8 cellular contexts compared by ENCODE assay signal in the genomic region with DNA sequence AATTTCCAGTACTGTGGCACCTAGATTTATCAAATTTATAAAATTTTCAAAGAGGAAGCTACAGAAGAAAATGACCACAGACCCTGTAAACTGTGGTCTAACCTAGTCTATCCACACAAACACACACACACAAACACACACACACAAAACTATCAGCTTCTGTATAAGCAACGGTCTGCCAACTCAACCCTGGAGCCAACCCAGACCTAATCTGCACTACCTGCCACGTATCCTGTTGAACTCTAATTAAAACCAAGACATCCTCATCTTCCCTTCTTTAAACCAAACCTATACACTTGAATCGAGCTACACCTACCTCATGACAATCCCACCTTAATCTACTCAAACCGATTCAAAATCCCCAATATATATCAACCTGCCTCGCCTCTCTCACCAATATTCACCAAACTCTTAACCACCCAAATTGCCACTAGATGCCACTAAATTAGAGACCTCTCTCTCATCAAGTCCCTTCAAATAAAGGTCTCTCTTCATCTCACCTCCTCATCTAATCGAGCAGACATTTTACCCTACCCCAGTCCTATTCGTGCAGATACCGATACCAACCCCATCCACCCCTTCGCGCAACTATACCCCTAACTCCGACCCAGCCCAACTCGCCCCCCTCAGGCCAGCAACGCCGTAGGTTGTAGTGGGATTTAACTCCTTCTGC. TPM values are rescaled to one million over a fixed set of nuclear protein-coding genes. Genes with fewer than 3 reads are reported as not detected.
A peak's percentile ranks its signal among the peaks of the same experiment; 100 is the strongest.
DNase-seq lines count a peak whose midpoint lies in the region; ATAC-seq, FAIRE-seq and TF ChIP-seq lines count a peak whose summit lies in the region.

No MANE protein-coding gene starts in this region.

- H3K27me3 ChIP-seq in ascending aorta: no peaks in the 10 kb centered on the region
- H3K27me3 ChIP-seq in HepG2 (ENCODE audit: control insufficient read depth in 1 of 2, insufficient read depth in 2 of 2, low read length in 2 of 2): no peaks in the 10 kb centered on the region; a peak in 1 of 5 replicates
- no peaks in the 10 kb centered on the region for H3K27me3 ChIP-seq in aorta (ENCODE audit: control insufficient read depth in 1 of 2, insufficient read depth in 2 of 2, low read length in 1 of 2)

- peaks cover 31 to 50% of the 10 kb centered on the region in 2 donors for H3K36me3 ChIP-seq in ascending aorta
- peaks cover 39 to 64% of the 10 kb centered on the region in 2 experiments for H3K36me3 ChIP-seq in HepG2 (replicated peaks in 1 of 2; ENCODE audit: control insufficient read depth in 1 of 2, insufficient read depth in 2 of 2, low read length in 2 of 2)
- H3K36me3 ChIP-seq in aorta (ENCODE audit: control insufficient read depth in 1 of 2, insufficient read depth in 2 of 2, low read length in 1 of 2): no peaks in the 10 kb centered on the region

- peak overlapping the region; percentile 78 for H3K4me3 ChIP-seq in ascending aorta
- H3K4me3 ChIP-seq in HepG2 (replicated peaks in 1 of 3; ENCODE audit: insufficient read depth in 1 of 3, low read depth in 2 of 3, low read length in 3 of 3): peak overlapping the region; percentile 71 to 96 (median 95)
- H3K4me3 ChIP-seq in aorta (ENCODE audit: low read length in 2 of 2): peak overlapping the region; percentile 60 to 68

- no peak overlapping the region for H2AFZ ChIP-seq in HepG2 (ENCODE audit: low read length)

- peaks cover 0 to 22% of the 10 kb centered on the region in 2 donors for H3K4me1 ChIP-seq in ascending aorta
- H3K4me1 ChIP-seq in HepG2 (ENCODE audit: insufficient read depth, low read length): peaks cover 37% of the 10 kb centered on the region
- H3K4me1 ChIP-seq in aorta (ENCODE audit: control insufficient read depth in 1 of 2, insufficient read depth in 2 of 2, low read length in 2 of 2): peaks cover 0 to 11% of the 10 kb centered on the region in 2 donors

- TF ChIP-seq RAD21 in HepG2 (CRISPR knock-in tag; IDR thresholded peaks at IDR 0.05): no peak

- peak; percentile 46 for DNase-seq in stimulated activated CD8-positive, alpha-beta memory T cell treated with anti-CD3 and anti-CD28 coated beads, Interleukin-7, amount 100 ng/mL, for 24 hours (ENCODE audit: low read depth)
- no peak for DNase-seq in stimulated activated CD8-positive, alpha-beta memory T cell treated with anti-CD3 and anti-CD28 coated beads, Interleukin-4, amount 100 ng/mL, for 48 hours
- DNase-seq in ascending aorta (ENCODE audit: low spot score in 2 of 2): peak in 1 of 2 donors; percentile 51
- DNase-seq in HepG2 (ENCODE audit: low spot score): no peak
- DNase-seq in aorta: no peak
- no peak for DNase-seq in NCI-H1417 (lab: John Stamatoyannopoulos, UW)
- DNase-seq in HCEC 1CT: no peak

- H3K27ac ChIP-seq in ascending aorta (peak overlapping the region; percentile 96 to 97), HepG2 (ENCODE audit: extremely low read length, insufficient read depth, low read length) (peak overlapping the region; percentile 89), aorta (ENCODE audit: low read depth in 1 of 2, low read length in 2 of 2) (no peak overlapping the region)

- in situ Hi-C loops in HepG2 (cut with HindIII; ENCODE audit: extremely low pct_ligation_motif_present, low pct_unique_long_range_greater_than_20kb): no loop called here

- FAIRE-seq in HepG2 (lab: Jason Lieb, UNC): peak; percentile 54

- peak overlapping the region; percentile 96 for H3K9ac ChIP-seq in HepG2 (ENCODE audit: insufficient read depth, low read depth, low read length)

- TF ChIP-seq POLR2A in HepG2 (IDR thresholded peaks at IDR 0.05; ENCODE audit: insufficient read depth in 1 of 2, low read depth in 2 of 2, low read length in 2 of 2): no peak

- intact Hi-C loops in ascending aorta (cut with DNase I) (loop anchor here (2.0 kb wide), 3 partner anchors 23 to 207 kb away; no protein-coding TSS in a partner anchor), HepG2 (cut with micrococcal nuclease; ENCODE audit: unreplicated experiment) (loop anchor here (1.0 to 10.0 kb wide), 3 partner anchors 23 to 1021 kb away; a partner anchor contains a TSS), aorta (cut with DNase I) (loop anchor here in 1 of 2 donors (2.0 kb wide), 1 partner anchor 207 kb away; no protein-coding TSS in a partner anchor)

- POLR2A ChIA-PET in HepG2 (lab: Yijun Ruan, JAX): interaction anchor here (0.6 to 3.6 kb wide), 79 partner anchors 10 to 1942 kb away, joined by 3 to 146 read pairs (median 6); a partner anchor contains a TSS

- ATAC-seq in HepG2: peak; percentile 65
- no peak for ATAC-seq in aorta (ENCODE audit: low FRiP score)
- no peak for ATAC-seq in activated CD4-positive, CD25-positive, alpha-beta regulatory T cell treated with anti-CD3 and anti-CD28 coated beads, Interleukin-2, amount 50 U/mL, for 24 hours

- H4K20me1 ChIP-seq in HepG2 (ENCODE audit: insufficient read depth, low read length): peaks cover 28% of the 10 kb centered on the region

- peak in 1 of 3 experiments; percentile 3 for TF ChIP-seq CTCF in ascending aorta (IDR thresholded peaks at IDR 0.05)
- peak; percentile 77 for TF ChIP-seq CTCF in HepG2 (CRISPR knock-in tag; IDR thresholded peaks at IDR 0.05)

- H3K9me3 ChIP-seq in ascending aorta (no peaks in the 10 kb centered on the region), HepG2 (ENCODE audit: low read length) (no peaks in the 10 kb centered on the region), aorta (ENCODE audit: control insufficient read depth, low read length) (no peaks in the 10 kb centered on the region)

- TF ChIP-seq EP300 in HepG2 (IDR thresholded peaks at IDR 0.05; ENCODE audit: low read depth in 2 of 2, low read length in 2 of 2) (no peak), HepG2 (CRISPR knock-in tag; IDR thresholded peaks at IDR 0.05; ENCODE audit: borderline replicate concordance) (no peak)

- peak overlapping the region; percentile 83 for H3K4me2 ChIP-seq in HepG2 (ENCODE audit: low read depth, low read length)

- WGBS in HepG2 (ENCODE audit: low lambda C conversion rate): under 1% methylated on average over 14 of the region's 14 CpGs
- WGBS in aorta, 2 donors: 0 to 1% methylated on average over 14 of the region's 14 CpGs

- no TSS peak for BruUV-seq in HepG2 (replicated peaks; lab: Mats Ljungman, UMichigan)

- peaks cover 79% of the 10 kb centered on the region for H3K79me2 ChIP-seq in HepG2 (ENCODE audit: insufficient read depth, low read length)

- CTCF ChIA-PET in HepG2 (lab: Yijun Ruan, JAX; ENCODE audit: low intra/inter-chr PET ratio, low total read pairs): interaction anchor here (0.9 to 3.0 kb wide), 4 partner anchors 17 to 27 kb away, joined by 3 to 20 read pairs (median 7); no protein-coding TSS in a partner anchor

RNA-seq across cellular contexts. Expression of a gene that starts 0.8 kb away (rescaled TPM):
- total RNA-seq in ascending aorta (58.9 TPM), HepG2 (2016; rRNA removed; fragmentation: Illumina TruSeq; extraction: Trizol) (102 and 165 TPM in 2 replicates), aorta (100 to 1,000 TPM; 134 to 183 TPM)
- 71.3 and 71.5 TPM in 2 replicates for total RNA-seq in HepG2 (2016; cell fraction: cytosol; rRNA removed; fragmentation: Illumina TruSeq; extraction: Trizol; ENCODE audit: low read depth)
- 79.7 and 163 TPM in 2 replicates for total RNA-seq in HepG2 (2016; cell fraction: insoluble cytoplasmic fraction; rRNA removed; fragmentation: Illumina TruSeq; extraction: Trizol)
- 59.8 and 62.7 TPM in 2 replicates for total RNA-seq in HepG2 (2016; cell fraction: membrane; rRNA removed; fragmentation: Illumina TruSeq; extraction: Trizol)
- total RNA-seq in HepG2 (2016; cell fraction: nucleus; rRNA removed; fragmentation: Illumina TruSeq; extraction: Trizol): 344 and 371 TPM in 2 replicates
- polyA plus RNA-seq in HepG2 (2011; rRNA removed) (183 and 222 TPM in 2 replicates), aorta (100 to 1,000 TPM in 1 of 2 donors, 10 to 100 TPM in 1; 34.1 to 147 TPM)
- polyA plus RNA-seq in HepG2 (2011; cell fraction: cytosol; rRNA removed): 64.2 and 64.8 TPM in 2 replicates
- 997 and 1,030 TPM in 2 replicates for polyA plus RNA-seq in HepG2 (2011; cell fraction: nucleus; rRNA removed)
- 155 and 156 TPM in 2 replicates for polyA plus RNA-seq in HepG2 (2012)
- 17.6 and 21.0 TPM in 2 replicates for polyA plus RNA-seq in HepG2 (2016; cell fraction: cytosol; fragmentation: Illumina TruSeq; extraction: Trizol; ENCODE audit: low read depth)
- 105 and 132 TPM in 2 replicates for polyA plus RNA-seq in HepG2 (2016; cell fraction: insoluble cytoplasmic fraction; fragmentation: Illumina TruSeq; extraction: Trizol; ENCODE audit: low read depth)
- polyA plus RNA-seq in HepG2 (2016; cell fraction: membrane; fragmentation: Illumina TruSeq; extraction: Trizol; ENCODE audit: low read depth): 29.3 and 37.8 TPM in 2 replicates
- polyA plus RNA-seq in HepG2 (2016; cell fraction: nucleus; fragmentation: Illumina TruSeq; extraction: Trizol; ENCODE audit: insufficient read depth, low read depth): 1,263 and 1,283 TPM in 2 replicates
- 122 and 152 TPM in 2 replicates for polyA minus RNA-seq in HepG2 (2011; rRNA and poly(A)+ RNA removed; ENCODE audit: low replicate concordance)
- polyA minus RNA-seq in HepG2 (2011; cell fraction: cytosol; rRNA and poly(A)+ RNA removed): 39.4 and 46.3 TPM in 2 replicates
- polyA minus RNA-seq in HepG2 (2011; cell fraction: nucleus; rRNA and poly(A)+ RNA removed): 630 and 693 TPM in 2 replicates

RNA-seq across cellular contexts. Expression of a gene that starts 1.2 kb away (rescaled TPM):
- total RNA-seq in ascending aorta (2.2 TPM), HepG2 (2016; rRNA removed; fragmentation: Illumina TruSeq; extraction: Trizol) (206 and 299 TPM in 2 replicates), aorta (10 to 100 TPM; 37.6 to 41.4 TPM)
- 51.0 and 54.6 TPM in 2 replicates for total RNA-seq in HepG2 (2016; cell fraction: cytosol; rRNA removed; fragmentation: Illumina TruSeq; extraction: Trizol; ENCODE audit: low read depth)
- total RNA-seq in HepG2 (2016; cell fraction: insoluble cytoplasmic fraction; rRNA removed; fragmentation: Illumina TruSeq; extraction: Trizol): 204 and 326 TPM in 2 replicates
- 66.2 and 72.9 TPM in 2 replicates for total RNA-seq in HepG2 (2016; cell fraction: membrane; rRNA removed; fragmentation: Illumina TruSeq; extraction: Trizol)
- 67.0 and 72.0 TPM in 2 replicates for total RNA-seq in HepG2 (2016; cell fraction: nucleus; rRNA removed; fragmentation: Illumina TruSeq; extraction: Trizol)
- polyA plus RNA-seq in HepG2 (2011; rRNA removed) (104 and 117 TPM in 2 replicates), aorta (10 to 100 TPM; 27.8 to 32.2 TPM)
- polyA plus RNA-seq in HepG2 (2011; cell fraction: cytosol; rRNA removed): 125 and 157 TPM in 2 replicates
- polyA plus RNA-seq in HepG2 (2011; cell fraction: nucleus; rRNA removed): 52.9 and 72.4 TPM in 2 replicates
- polyA plus RNA-seq in HepG2 (2012): 79.1 and 104 TPM in 2 replicates
- 39.1 and 40.5 TPM in 2 replicates for polyA plus RNA-seq in HepG2 (2016; cell fraction: cytosol; fragmentation: Illumina TruSeq; extraction: Trizol; ENCODE audit: low read depth)
- 290 and 316 TPM in 2 replicates for polyA plus RNA-seq in HepG2 (2016; cell fraction: insoluble cytoplasmic fraction; fragmentation: Illumina TruSeq; extraction: Trizol; ENCODE audit: low read depth)
- polyA plus RNA-seq in HepG2 (2016; cell fraction: membrane; fragmentation: Illumina TruSeq; extraction: Trizol; ENCODE audit: low read depth): 46.1 and 51.5 TPM in 2 replicates
- 112 and 120 TPM in 2 replicates for polyA plus RNA-seq in HepG2 (2016; cell fraction: nucleus; fragmentation: Illumina TruSeq; extraction: Trizol; ENCODE audit: insufficient read depth, low read depth)
- 101 and 161 TPM in 2 replicates for polyA minus RNA-seq in HepG2 (2011; rRNA and poly(A)+ RNA removed; ENCODE audit: low replicate concordance)
- polyA minus RNA-seq in HepG2 (2011; cell fraction: cytosol; rRNA and poly(A)+ RNA removed): 54.7 and 61.1 TPM in 2 replicates
- 24.1 and 38.5 TPM in 2 replicates for polyA minus RNA-seq in HepG2 (2011; cell fraction: nucleus; rRNA and poly(A)+ RNA removed)

RNA-seq across cellular contexts. Expression of a gene that starts 10.7 kb away (rescaled TPM):
- not detected for total RNA-seq in ascending aorta
- not detected in 2 replicates for total RNA-seq in HepG2 (2016; rRNA removed; fragmentation: Illumina TruSeq; extraction: Trizol)
- not detected in 2 replicates for total RNA-seq in HepG2 (2016; cell fraction: cytosol; rRNA removed; fragmentation: Illumina TruSeq; extraction: Trizol; ENCODE audit: low read depth)
- total RNA-seq in HepG2 (2016; cell fraction: insoluble cytoplasmic fraction; rRNA removed; fragmentation: Illumina TruSeq; extraction: Trizol): not detected in 2 replicates
- not detected in 2 replicates for total RNA-seq in HepG2 (2016; cell fraction: membrane; rRNA removed; fragmentation: Illumina TruSeq; extraction: Trizol)
- total RNA-seq in HepG2 (2016; cell fraction: nucleus; rRNA removed; fragmentation: Illumina TruSeq; extraction: Trizol): not detected in 2 replicates
- polyA plus RNA-seq in HepG2 (2011; rRNA removed): 0.07 and 0.14 TPM in 2 replicates
- 0.05 and 0.14 TPM in 2 replicates for polyA plus RNA-seq in HepG2 (2011; cell fraction: cytosol; rRNA removed)
- polyA plus RNA-seq in HepG2 (2011; cell fraction: nucleus; rRNA removed): 0.18 and 0.59 TPM in 2 replicates
- polyA plus RNA-seq in HepG2 (2012): 0.05 and 0.12 TPM in 2 replicates
- polyA plus RNA-seq in HepG2 (2016; cell fraction: cytosol; fragmentation: Illumina TruSeq; extraction: Trizol; ENCODE audit: low read depth): not detected in 2 replicates
- polyA plus RNA-seq in HepG2 (2016; cell fraction: insoluble cytoplasmic fraction; fragmentation: Illumina TruSeq; extraction: Trizol; ENCODE audit: low read depth): not detected in 2 replicates
- polyA plus RNA-seq in HepG2 (2016; cell fraction: membrane; fragmentation: Illumina TruSeq; extraction: Trizol; ENCODE audit: low read depth): not detected in 2 replicates
- polyA plus RNA-seq in HepG2 (2016; cell fraction: nucleus; fragmentation: Illumina TruSeq; extraction: Trizol; ENCODE audit: insufficient read depth, low read depth): not detected in 2 replicates
- 0.12 TPM in 1 of 2 replicates, not detected in the other for polyA minus RNA-seq in HepG2 (2011; rRNA and poly(A)+ RNA removed; ENCODE audit: low replicate concordance)
- not detected in 2 replicates for polyA minus RNA-seq in HepG2 (2011; cell fraction: cytosol; rRNA and poly(A)+ RNA removed)
- polyA minus RNA-seq in HepG2 (2011; cell fraction: nucleus; rRNA and poly(A)+ RNA removed): not detected in 2 replicates
- total RNA-seq in aorta: under 1 TPM in 1 of 2 donors, not detected in 1; 0.18 TPM
- not detected for polyA plus RNA-seq in aorta

RNA-seq across cellular contexts. Expression of a gene that starts 24.9 kb away (rescaled TPM):
- total RNA-seq in ascending aorta (not detected), HepG2 (2016; rRNA removed; fragmentation: Illumina TruSeq; extraction: Trizol) (0.11 TPM in 1 of 2 replicates, not detected in the other), aorta (under 1 TPM; 0.29 to 0.33 TPM)
- not detected in 2 replicates for total RNA-seq in HepG2 (2016; cell fraction: cytosol; rRNA removed; fragmentation: Illumina TruSeq; extraction: Trizol; ENCODE audit: low read depth)
- total RNA-seq in HepG2 (2016; cell fraction: insoluble cytoplasmic fraction; rRNA removed; fragmentation: Illumina TruSeq; extraction: Trizol): 0.12 TPM in 1 of 2 replicates, not detected in the other
- total RNA-seq in HepG2 (2016; cell fraction: membrane; rRNA removed; fragmentation: Illumina TruSeq; extraction: Trizol): 0.17 TPM in 1 of 2 replicates, not detected in the other
- total RNA-seq in HepG2 (2016; cell fraction: nucleus; rRNA removed; fragmentation: Illumina TruSeq; extraction: Trizol): not detected in 2 replicates
- polyA plus RNA-seq in HepG2 (2011; rRNA removed) (0.09 and 0.10 TPM in 2 replicates), aorta (under 1 TPM in 1 of 2 donors, not detected in 1; 0.13 TPM)
- polyA plus RNA-seq in HepG2 (2011; cell fraction: cytosol; rRNA removed): 0.10 and 0.13 TPM in 2 replicates
- 0.10 TPM in 1 of 2 replicates, not detected in the other for polyA plus RNA-seq in HepG2 (2011; cell fraction: nucleus; rRNA removed)
- polyA plus RNA-seq in HepG2 (2012): 0.09 TPM in 1 of 2 replicates, not detected in the other
- not detected in 2 replicates for polyA plus RNA-seq in HepG2 (2016; cell fraction: cytosol; fragmentation: Illumina TruSeq; extraction: Trizol; ENCODE audit: low read depth)
- polyA plus RNA-seq in HepG2 (2016; cell fraction: insoluble cytoplasmic fraction; fragmentation: Illumina TruSeq; extraction: Trizol; ENCODE audit: low read depth): not detected in 2 replicates
- not detected in 2 replicates for polyA plus RNA-seq in HepG2 (2016; cell fraction: membrane; fragmentation: Illumina TruSeq; extraction: Trizol; ENCODE audit: low read depth)
- not detected in 2 replicates for polyA plus RNA-seq in HepG2 (2016; cell fraction: nucleus; fragmentation: Illumina TruSeq; extraction: Trizol; ENCODE audit: insufficient read depth, low read depth)
- 0.08 and 0.14 TPM in 2 replicates for polyA minus RNA-seq in HepG2 (2011; rRNA and poly(A)+ RNA removed; ENCODE audit: low replicate concordance)
- polyA minus RNA-seq in HepG2 (2011; cell fraction: cytosol; rRNA and poly(A)+ RNA removed): not detected in 2 replicates
- polyA minus RNA-seq in HepG2 (2011; cell fraction: nucleus; rRNA and poly(A)+ RNA removed): not detected in 2 replicates

RNA-seq across cellular contexts. Expression of a gene that starts 36.8 kb away (rescaled TPM):
- 5.9 TPM for total RNA-seq in ascending aorta
- total RNA-seq in HepG2 (2016; rRNA removed; fragmentation: Illumina TruSeq; extraction: Trizol): 0.41 and 0.69 TPM in 2 replicates
- total RNA-seq in HepG2 (2016; cell fraction: cytosol; rRNA removed; fragmentation: Illumina TruSeq; extraction: Trizol; ENCODE audit: low read depth): 0.35 and 0.40 TPM in 2 replicates
- 0.45 and 0.76 TPM in 2 replicates for total RNA-seq in HepG2 (2016; cell fraction: insoluble cytoplasmic fraction; rRNA removed; fragmentation: Illumina TruSeq; extraction: Trizol)
- total RNA-seq in HepG2 (2016; cell fraction: membrane; rRNA removed; fragmentation: Illumina TruSeq; extraction: Trizol): 1.1 and 1.2 TPM in 2 replicates
- 0.56 and 0.59 TPM in 2 replicates for total RNA-seq in HepG2 (2016; cell fraction: nucleus; rRNA removed; fragmentation: Illumina TruSeq; extraction: Trizol)
- polyA plus RNA-seq in HepG2 (2011; rRNA removed): 0.99 and 1.2 TPM in 2 replicates
- 0.41 and 0.76 TPM in 2 replicates for polyA plus RNA-seq in HepG2 (2011; cell fraction: cytosol; rRNA removed)
- 6.5 and 6.6 TPM in 2 replicates for polyA plus RNA-seq in HepG2 (2011; cell fraction: nucleus; rRNA removed)
- polyA plus RNA-seq in HepG2 (2012): 0.50 and 0.55 TPM in 2 replicates
- 0.59 and 0.70 TPM in 2 replicates for polyA plus RNA-seq in HepG2 (2016; cell fraction: cytosol; fragmentation: Illumina TruSeq; extraction: Trizol; ENCODE audit: low read depth)
- polyA plus RNA-seq in HepG2 (2016; cell fraction: insoluble cytoplasmic fraction; fragmentation: Illumina TruSeq; extraction: Trizol; ENCODE audit: low read depth): 0.41 and 0.73 TPM in 2 replicates
- 1.0 and 1.2 TPM in 2 replicates for polyA plus RNA-seq in HepG2 (2016; cell fraction: membrane; fragmentation: Illumina TruSeq; extraction: Trizol; ENCODE audit: low read depth)
- 2.5 and 2.8 TPM in 2 replicates for polyA plus RNA-seq in HepG2 (2016; cell fraction: nucleus; fragmentation: Illumina TruSeq; extraction: Trizol; ENCODE audit: insufficient read depth, low read depth)
- polyA minus RNA-seq in HepG2 (2011; rRNA and poly(A)+ RNA removed; ENCODE audit: low replicate concordance): 1.1 and 16.3 TPM in 2 replicates
- polyA minus RNA-seq in HepG2 (2011; cell fraction: cytosol; rRNA and poly(A)+ RNA removed): 0.40 and 0.44 TPM in 2 replicates
- polyA minus RNA-seq in HepG2 (2011; cell fraction: nucleus; rRNA and poly(A)+ RNA removed): 0.90 and 0.99 TPM in 2 replicates
- total RNA-seq in aorta: 10 to 100 TPM in 1 of 2 donors, 1 to 10 TPM in 1; 3.4 to 11.4 TPM
- 1 to 10 TPM in 1 of 2 donors, not detected in 1; 4.1 TPM for polyA plus RNA-seq in aorta

Comparison
In these comparisons a context has a peak if more than half of its experiments do, and no peak if none do; other contexts are left out.
1. H3K27ac ChIP-seq: peak in ascending aorta (2 of 2) and HepG2 (single experiment); none in aorta (0 of 2).
2. RNA of a gene that starts 1.2 kb away (total RNA-seq): 51.0 to 326 TPM in HepG2 and 37.6 to 41.4 TPM in aorta; 2.2 TPM in ascending aorta (single experiment); every median in the first group is over 10 times any median in the second.
3. Peak in every context shown above with its lines, with median percentiles within 50 percentile points of each other: H3K4me3 ChIP-seq.